In genomic region chr11:83020942-83021779, GRCh38 we compare ENCODE assay signal across 20 cellular contexts.
"Had no signal": no experiment of that assay in that cellular context is flagged by ENCODE, and none has a peak within 500 bp of the region (broad histone marks: within the 10 kb centered on the region; RNA-seq: fewer than 3 reads in every experiment).

No MANE protein-coding gene starts in this region.

- H3K4me3 ChIP-seq: coronary artery, lower lobe of right lung, pancreas, smooth muscle cell, tibial artery had no signal

- H3K9me3 Mint-ChIP-seq: activated naive CD4-positive, alpha-beta T cell treated with anti-CD3 and anti-CD28 coated beads, Interleukin-2, amount 10 ng/mL, durations not matched to agents 7 days and 5 days; activated naive CD8-positive, alpha-beta T cell treated with anti-CD3 and anti-CD28 coated beads, Interleukin-2, amount 50 U/mL, for 24 hours; central memory CD8-positive, alpha-beta T cell; natural killer cell treated with Interleukin-12 subunit alpha and Interleukin-12 subunit beta and Interleukin-15 and Interleukin-18, amount 100 ng/mL, for 72 hours; T-helper 2 cell treated with Interferon-gamma antibody and Interleukin-4, amounts not matched to agents 5 μg/mL and 100 μg/mL, for 36 hours had no signal

- ATAC-seq: activated naive CD8-positive, alpha-beta T cell treated with anti-CD3 and anti-CD28 coated beads, Interleukin-2, amount 50 U/mL, for 24 hours; natural killer cell treated with Interleukin-12 subunit alpha and Interleukin-12 subunit beta and Interleukin-15 and Interleukin-18, amount 100 ng/mL, for 72 hours; pancreas had no signal

- DNase-seq: activated CD4-positive, alpha-beta memory T cell treated with anti-CD3 and anti-CD28 coated beads, Interleukin-2, amount 10 ng/mL, durations not matched to agents 7 days and 5 days; activated CD4-positive, alpha-beta T cell treated with anti-CD3 and anti-CD28 coated beads for 4 hours; activated effector memory CD4-positive, alpha-beta T cell treated with Interleukin-2 at 50 U/mL for 16 hours; activated naive CD4-positive, alpha-beta T cell treated with anti-CD3 and anti-CD28 coated beads, Interleukin-2, amount 10 ng/mL, durations not matched to agents 7 days and 5 days; activated naive CD8-positive, alpha-beta T cell treated with anti-CD3 and anti-CD28 coated beads, Interleukin-2, amount 50 U/mL, for 24 hours; activated T-cell treated with anti-CD3 and anti-CD28 coated beads, Interleukin-2, amount 50 U/mL, for 24 hours; aorta; brain microvascular endothelial cell; erythroblast; immature natural killer cell; left cardiac atrium; lower lobe of right lung; stimulated activated CD4-positive, alpha-beta T cell treated with anti-CD3 and anti-CD28 coated beads, Interleukin-4, amount 100 ng/mL, for 1 hour; tibial artery had no signal

- H3K27ac Mint-ChIP-seq: activated CD4-positive, alpha-beta memory T cell treated with anti-CD3 and anti-CD28 coated beads, Interleukin-2, amount 10 ng/mL, durations not matched to agents 7 days and 5 days; activated naive CD4-positive, alpha-beta T cell treated with anti-CD3 and anti-CD28 coated beads, Interleukin-2, amount 10 ng/mL, durations not matched to agents 7 days and 5 days; activated naive CD8-positive, alpha-beta T cell treated with anti-CD3 and anti-CD28 coated beads, Interleukin-2, amount 50 U/mL, for 24 hours; activated T-cell treated with anti-CD3 and anti-CD28 coated beads, Interleukin-2, amount 50 U/mL, for 24 hours; natural killer cell treated with Interleukin-12 subunit alpha and Interleukin-12 subunit beta and Interleukin-15 and Interleukin-18, amount 100 ng/mL, for 72 hours; T-helper 2 cell treated with Interferon-gamma antibody and Interleukin-4, amounts not matched to agents 5 μg/mL and 100 μg/mL, for 36 hours had no signal

- H3K27me3 Mint-ChIP-seq: activated CD4-positive, alpha-beta memory T cell treated with anti-CD3 and anti-CD28 coated beads, Interleukin-2, amount 10 ng/mL, durations not matched to agents 7 days and 5 days; activated naive CD4-positive, alpha-beta T cell treated with anti-CD3 and anti-CD28 coated beads, Interleukin-2, amount 10 ng/mL, durations not matched to agents 7 days and 5 days; activated naive CD8-positive, alpha-beta T cell treated with anti-CD3 and anti-CD28 coated beads, Interleukin-2, amount 50 U/mL, for 24 hours; activated T-cell treated with anti-CD3 and anti-CD28 coated beads, Interleukin-2, amount 50 U/mL, for 24 hours; central memory CD8-positive, alpha-beta T cell had no signal

- H3K36me3 Mint-ChIP-seq: natural killer cell treated with Interleukin-12 subunit alpha and Interleukin-12 subunit beta and Interleukin-15 and Interleukin-18, amount 100 ng/mL, for 72 hours had no signal

- H3K4me3 Mint-ChIP-seq: activated CD4-positive, alpha-beta memory T cell treated with anti-CD3 and anti-CD28 coated beads, Interleukin-2, amount 10 ng/mL, durations not matched to agents 7 days and 5 days; activated naive CD4-positive, alpha-beta T cell treated with anti-CD3 and anti-CD28 coated beads, Interleukin-2, amount 10 ng/mL, durations not matched to agents 7 days and 5 days; activated naive CD8-positive, alpha-beta T cell treated with anti-CD3 and anti-CD28 coated beads, Interleukin-2, amount 50 U/mL, for 24 hours; activated T-cell treated with anti-CD3 and anti-CD28 coated beads, Interleukin-2, amount 50 U/mL, for 24 hours; central memory CD8-positive, alpha-beta T cell; immature natural killer cell; natural killer cell treated with Interleukin-12 subunit alpha and Interleukin-12 subunit beta and Interleukin-15 and Interleukin-18, amount 100 ng/mL, for 72 hours; T-helper 2 cell treated with Interferon-gamma antibody and Interleukin-4, amounts not matched to agents 5 μg/mL and 100 μg/mL, for 36 hours had no signal
